1 cellular context compared by ENCODE assay signal in genomic region chr11:48272551-48273080, GRCh38.
TF ChIP-seq lines count a peak whose summit lies in the region.

No MANE protein-coding gene starts in this region.

TF ChIP-seq in GM23338, 12 proteins besides CTCF, POLR2A, EP300 and RAD21:
- TF ChIP-seq ZNF462 (CRISPR knock-in tag; IDR thresholded peaks at IDR 0.05) (no peak), ZNF114 (CRISPR knock-in tag; IDR thresholded peaks at IDR 0.05) (no peak)
TF ChIP-seq in GM23338: peak in this region for 0.
